Comparison of ENCODE assay signal across 15 cellular contexts in the genomic region with DNA sequence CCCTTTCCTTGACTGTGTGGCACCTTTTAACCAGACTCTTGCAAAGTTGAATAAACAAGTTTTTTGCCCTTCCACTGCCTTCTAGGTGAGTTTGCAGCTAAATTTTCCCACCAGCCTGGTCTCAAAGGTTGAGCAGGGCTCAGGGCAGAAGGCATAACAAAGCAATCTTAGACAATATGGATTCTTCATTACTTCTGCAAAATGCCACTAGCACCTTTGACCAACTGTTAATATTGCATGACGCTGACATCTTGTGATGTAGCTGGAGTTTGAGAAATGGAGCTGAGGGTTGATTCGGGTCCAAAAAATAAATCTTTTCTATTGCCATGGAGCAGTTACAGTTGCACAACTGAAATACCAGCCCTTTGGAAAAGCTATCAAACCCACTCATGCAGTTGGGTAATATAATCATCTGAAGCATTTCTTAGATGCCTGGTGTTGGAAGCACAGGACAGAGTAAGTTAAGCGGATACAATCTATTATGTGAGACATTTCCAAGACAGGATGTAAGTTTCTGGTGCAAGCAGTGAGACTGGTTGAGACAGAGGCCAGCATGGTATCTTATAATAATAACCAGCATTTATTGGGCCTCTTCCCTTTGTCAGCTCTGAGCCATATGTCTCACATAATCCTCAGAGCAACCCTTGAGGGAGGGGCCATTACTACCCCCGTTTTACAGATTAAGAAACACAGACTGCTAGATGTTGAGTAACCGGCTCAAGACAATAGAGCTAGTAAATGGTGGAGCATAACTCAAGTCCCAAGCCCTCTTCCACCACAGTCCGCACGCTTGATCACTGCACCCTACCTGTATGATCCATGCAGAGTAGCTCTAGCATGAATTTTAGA.
DNase-seq lines count a peak whose midpoint lies in the region; TF ChIP-seq lines count a peak whose summit lies in the region.
"Had no signal": no experiment of that assay in that cellular context is flagged by ENCODE, and none has a peak within 500 bp of the region (broad histone marks: within the 10 kb centered on the region; RNA-seq: fewer than 3 reads in every experiment).

No MANE protein-coding gene starts in this region.

- H3K36me3 ChIP-seq in GM23248 (ENCODE audit: low read depth) (no peaks in the 10 kb centered on the region), subcutaneous abdominal adipose tissue (ENCODE audit: control insufficient read depth in 5 of 5, insufficient read depth in 5 of 5, low read length in 5 of 5) (no peaks in the 10 kb centered on the region)
- H3K36me3 ChIP-seq: left ventricle myocardium inferior, stomach had no signal

- DNase-seq in GM23248 = peak; percentile 65
- peak; percentile 15 for DNase-seq in SKM-1 (lab: John Stamatoyannopoulos, UW; ENCODE audit: unreplicated experiment)
- DNase-seq in foreskin fibroblast = peak; percentile 14 to 24
- DNase-seq in NCI-H1436 treated with DMSO at 0.1 percent for 48 hours (lab: John Stamatoyannopoulos, UW) = no peak
- no peak for DNase-seq in NK-92 treated with Interleukin-12 subunit alpha and Interleukin-12 subunit beta, amount 100 ng/mL, for 24 hours (lab: John Stamatoyannopoulos, UW)
- DNase-seq in mesenteric fat pad (ENCODE audit: low spot score) = no peak
- DNase-seq: activated naive CD4-positive, alpha-beta T cell treated with anti-CD3 and anti-CD28 coated beads for 36 hours; DND-41; left ventricle myocardium inferior; MM.1S; NCI-H748 treated with DMSO at 0.1 percent for 48 hours; posterior cingulate gyrus; stomach had no signal

- H3K9ac ChIP-seq in GM23248 (no peak overlapping the region), subcutaneous abdominal adipose tissue (ENCODE audit: low read length in 5 of 5) (no peak overlapping the region)

- no peak overlapping the region for H3K4me2 ChIP-seq in GM23248 (ENCODE audit: unreplicated experiment)

- no peak overlapping the region for H3K4me3 ChIP-seq in GM23248
- H3K4me3 ChIP-seq in foreskin fibroblast (ENCODE audit: low read depth in 1 of 2, low read length in 2 of 2) = no peak overlapping the region
- no peak overlapping the region for H3K4me3 ChIP-seq in subcutaneous abdominal adipose tissue (ENCODE audit: low read depth in 1 of 5, low read length in 5 of 5)
- H3K4me3 ChIP-seq: left ventricle myocardium inferior, stomach had no signal

- 0 out of 2 replicates have a peak, but pooled peaks cover 4% of the 10 kb centered on the region for H3K4me1 ChIP-seq in GM23248 (ENCODE audit: insufficient read depth)
- peaks cover 0 to 13% (median 8%) of the 10 kb centered on the region in 5 donors for H3K4me1 ChIP-seq in subcutaneous abdominal adipose tissue (ENCODE audit: control insufficient read depth in 5 of 5, insufficient read depth in 5 of 5, low read length in 5 of 5)
- H3K4me1 ChIP-seq: left ventricle myocardium inferior, stomach had no signal

- no peaks in the 10 kb centered on the region for H3K9me2 ChIP-seq in GM23248 (ENCODE audit: insufficient read depth)

- H4K20me1 ChIP-seq in GM23248 (ENCODE audit: insufficient read depth) = no peaks in the 10 kb centered on the region

- in situ Hi-C loops in GM23248 (cut with MboI) = loop anchor here (5.0 kb wide), 1 partner anchor 114 kb away; no protein-coding TSS in a partner anchor

- no peaks in the 10 kb centered on the region for H3K9me3 ChIP-seq in GM23248 (ENCODE audit: low read depth)
- no peaks in the 10 kb centered on the region for H3K9me3 ChIP-seq in subcutaneous abdominal adipose tissue (ENCODE audit: control insufficient read depth in 5 of 5, low read length in 5 of 5)
- H3K9me3 ChIP-seq: left ventricle myocardium inferior, stomach had no signal

- no peak overlapping the region for H2AFZ ChIP-seq in GM23248

- H3K27me3 ChIP-seq in GM23248 (replicated peaks; ENCODE audit: insufficient read depth) (peaks cover 42% of the 10 kb centered on the region), subcutaneous abdominal adipose tissue (ENCODE audit: control insufficient read depth in 5 of 5, insufficient read depth in 4 of 5, low read length in 5 of 5) (no peaks in the 10 kb centered on the region)
- H3K27me3 ChIP-seq: stomach had no signal

- H3K79me2 ChIP-seq in GM23248 (ENCODE audit: insufficient read depth) = no peaks in the 10 kb centered on the region

- TF ChIP-seq CTCF in foreskin fibroblast (IDR thresholded peaks at IDR 0.05; ENCODE audit: low read depth, low read length) = no peak

- WGBS in GM23248 (ENCODE audit: low coverage in 1 of 2, low lambda C conversion rate in 2 of 2, missing lambda C conversion rate in 2 of 2), 2 experiments = 52 to 54% methylated on average over 7 of the region's 7 CpGs

- H3K27ac ChIP-seq in GM23248 (no peak overlapping the region), subcutaneous abdominal adipose tissue (ENCODE audit: low read depth, low read length) (peak overlapping the region; percentile 34)
- H3K27ac ChIP-seq: C4-2B, left ventricle myocardium inferior, stomach had no signal

- peaks cover 6% of the 10 kb centered on the region; the same call in 1 of the 2 replicates for H3F3A ChIP-seq in GM23248 (ENCODE audit: insufficient read depth)

Comparison
In these comparisons a context has a peak if more than half of its experiments do, and no peak if none do; other contexts are left out.
1. DNase-seq: peak in GM23248 (single experiment), SKM-1 (single experiment) and foreskin fibroblast (2 of 2); none in NCI-H1436 treated with DMSO at 0.1 percent for 48 hours (single experiment), NK-92 treated with Interleukin-12 subunit alpha and Interleukin-12 subunit beta, amount 100 ng/mL, for 24 hours (single experiment) and mesenteric fat pad (single experiment).